9 cellular contexts compared by ENCODE assay signal in the genomic region with DNA sequence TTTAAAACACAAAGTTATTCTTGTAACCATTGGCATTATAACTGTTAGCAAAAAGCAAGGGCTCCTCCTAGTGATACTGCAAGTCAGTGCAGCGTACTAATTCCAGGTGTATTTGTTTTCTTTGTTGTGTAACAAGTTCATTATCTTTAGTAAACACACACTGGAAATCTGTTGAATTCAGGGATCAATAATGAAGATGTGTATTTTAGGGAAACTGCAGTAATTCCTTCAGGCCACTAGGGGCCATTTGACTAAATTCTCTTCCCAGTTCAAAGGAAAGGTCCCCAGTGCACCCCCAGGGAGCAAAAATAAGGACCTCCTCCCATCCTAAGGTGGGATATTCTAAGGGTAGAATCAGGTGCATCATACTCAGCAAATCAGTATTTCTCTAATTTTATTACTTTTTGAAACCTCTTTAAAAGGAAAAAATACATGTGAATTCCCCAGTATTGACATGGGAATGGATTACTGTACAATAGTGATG.
DNase-seq lines count a peak whose midpoint lies in the region; ATAC-seq and TF ChIP-seq lines count a peak whose summit lies in the region.
"Had no signal": no experiment of that assay in that cellular context is flagged by ENCODE, and none has a peak within 500 bp of the region (broad histone marks: within the 10 kb centered on the region; RNA-seq: fewer than 3 reads in every experiment).

No MANE protein-coding gene starts in this region.

- no peak overlapping the region for H3K4me2 ChIP-seq in SU-DHL-6 (ENCODE audit: low read depth, low read length, poor library complexity, severe bottlenecking)

- H2AFZ ChIP-seq in SU-DHL-6 (ENCODE audit: low read depth, low read length, severe bottlenecking), result no peak overlapping the region

- H3F3A ChIP-seq in SU-DHL-6 (ENCODE audit: insufficient read depth), result no peaks in the 10 kb centered on the region

- no peaks in the 10 kb centered on the region for H3K9me3 ChIP-seq in SU-DHL-6 (ENCODE audit: insufficient read depth, low read length)

- H3K79me2 ChIP-seq in SU-DHL-6 (ENCODE audit: insufficient read depth, low read length), result no peaks in the 10 kb centered on the region

- ATAC-seq in GM19023 (IDR thresholded peaks at IDR 0.05; ENCODE audit: unreplicated experiment) (no peak), GM19452 (IDR thresholded peaks at IDR 0.05; ENCODE audit: unreplicated experiment) (no peak), GM18867 (IDR thresholded peaks at IDR 0.05; ENCODE audit: unreplicated experiment) (no peak)

- no peaks in the 10 kb centered on the region for H3K9me2 ChIP-seq in SU-DHL-6 (replicated peaks; ENCODE audit: insufficient read depth, low read length)

- H3K36me3 ChIP-seq in SU-DHL-6 (ENCODE audit: low read length) (no peaks in the 10 kb centered on the region), kidney epithelial cell (ENCODE audit: control insufficient read depth, insufficient read depth, low read length) (no peaks in the 10 kb centered on the region)

- TF ChIP-seq CTCF in AG09319 (IDR thresholded peaks at IDR 0.05; ENCODE audit: low read depth, low read length), result peak; percentile 60
- TF ChIP-seq CTCF in SU-DHL-6 (IDR thresholded peaks at IDR 0.05; ENCODE audit: insufficient read depth, low read length, poor library complexity, severe bottlenecking), result peak; percentile 51
- peak; percentile 66 for TF ChIP-seq CTCF in kidney epithelial cell (IDR thresholded peaks at IDR 0.05; ENCODE audit: insufficient read depth, low read length, poor library complexity, severe bottlenecking)

- no peak overlapping the region for H3K27ac ChIP-seq in SU-DHL-6 (ENCODE audit: low read depth, low read length)

- H3K4me3 ChIP-seq in SU-DHL-6 (ENCODE audit: insufficient read depth, low read length, poor library complexity, severe bottlenecking) (no peak overlapping the region), kidney epithelial cell (ENCODE audit: low read depth, low read length) (no peak overlapping the region)

- H4K20me1 ChIP-seq in SU-DHL-6 (ENCODE audit: low read depth, low read length), result no peaks in the 10 kb centered on the region

- no peak for DNase-seq in AG09319 (ENCODE audit: extremely low read depth, low read depth)
- DNase-seq in HCEC 1CT, result peak; percentile 3
- DNase-seq in kidney epithelial cell (ENCODE audit: low read depth), result no peak
- no peak for DNase-seq in NCI-H446 (lab: John Stamatoyannopoulos, UW)
- DNase-seq: activated naive CD8-positive, alpha-beta T cell treated with anti-CD3 and anti-CD28 coated beads, Interleukin-2, amount 10 ng/mL, durations not matched to agents 7 days and 5 days had no signal

- H3K27me3 ChIP-seq in SU-DHL-6 (ENCODE audit: low read length) (no peaks in the 10 kb centered on the region), kidney epithelial cell (ENCODE audit: control insufficient read depth, insufficient read depth, low read length) (no peaks in the 10 kb centered on the region)

- no peak overlapping the region for H3K9ac ChIP-seq in SU-DHL-6 (ENCODE audit: low read length)
